ENCODE assay signal across 18 cellular contexts in genomic region chr17:44751331-44751730, GRCh38.
"Had no signal": no experiment of that assay in that cellular context is flagged by ENCODE, and none has a peak within 500 bp of the region (broad histone marks: within the 10 kb centered on the region; RNA-seq: fewer than 3 reads in every experiment).

No MANE protein-coding gene starts in this region.

- H3K4me3 ChIP-seq: esophagus squamous epithelium, neural progenitor cell, prostate gland, right lobe of liver, tibial artery, upper lobe of left lung, uterus had no signal

- H3K4me1 Mint-ChIP-seq: naive thymus-derived CD4-positive, alpha-beta T cell; stimulated activated memory B cell treated with anti-CD40 and anti-IgM and Interleukin-4, amounts not matched to agents 10 μg/mL and 1 μg/mL and 100 μg/mL, for 72 hours had no signal

- H3K36me3 ChIP-seq: neural progenitor cell, prostate gland, right lobe of liver, uterus had no signal

- H3K27me3 Mint-ChIP-seq: stimulated activated memory B cell treated with anti-CD40 and anti-IgM and Interleukin-4, amounts not matched to agents 10 μg/mL and 1 μg/mL and 100 μg/mL, for 72 hours; stimulated activated naive CD8-positive, alpha-beta T cell treated with anti-CD3 and anti-CD28 coated beads, Interleukin-15, Interleukin-2, amounts not matched to agents 100 ng/mL and 50 ng/mL, for 24 hours had no signal

- H3K27ac Mint-ChIP-seq: effector memory CD8-positive, alpha-beta T cell; stimulated activated memory B cell treated with anti-CD40 and anti-IgM and Interleukin-4, amounts not matched to agents 10 μg/mL and 1 μg/mL and 100 μg/mL, for 72 hours; stimulated activated naive CD8-positive, alpha-beta T cell treated with anti-CD3 and anti-CD28 coated beads, Interleukin-15, Interleukin-2, amounts not matched to agents 100 ng/mL and 50 ng/mL, for 24 hours had no signal

- H3K27ac ChIP-seq: esophagus squamous epithelium, neural progenitor cell, parathyroid adenoma, prostate gland, right lobe of liver, tibial artery, upper lobe of left lung, uterus had no signal

- ATAC-seq: effector memory CD8-positive, alpha-beta T cell; naive thymus-derived CD4-positive, alpha-beta T cell; right lobe of liver; stimulated activated memory B cell treated with anti-CD40 and anti-IgM and Interleukin-4, amounts not matched to agents 10 μg/mL and 1 μg/mL and 100 μg/mL, for 72 hours had no signal

- DNase-seq: effector memory CD8-positive, alpha-beta T cell; esophagus squamous epithelium; foreskin fibroblast; head of caudate nucleus; hippocampal formation; naive thymus-derived CD4-positive, alpha-beta T cell; occipital lobe; right lobe of liver; stimulated activated CD4-positive, alpha-beta T cell treated with anti-CD3 and anti-CD28 coated beads, Interleukin-4, amount 100 ng/mL, for 1 hour; stimulated activated CD8-positive, alpha-beta memory T cell treated with anti-CD3 and anti-CD28 coated beads, Interleukin-4, amount 100 ng/mL, for 48 hours; tibial artery; upper lobe of left lung; uterus had no signal

- H3K9me3 ChIP-seq: esophagus squamous epithelium, prostate gland, right lobe of liver, tibial artery, upper lobe of left lung, uterus had no signal

- H3K4me1 ChIP-seq: esophagus squamous epithelium, neural progenitor cell, parathyroid adenoma, prostate gland, right lobe of liver, upper lobe of left lung, uterus had no signal

- H3K9me3 Mint-ChIP-seq: effector memory CD8-positive, alpha-beta T cell; naive thymus-derived CD4-positive, alpha-beta T cell; neural progenitor cell; stimulated activated memory B cell treated with anti-CD40 and anti-IgM and Interleukin-4, amounts not matched to agents 10 μg/mL and 1 μg/mL and 100 μg/mL, for 72 hours; stimulated activated naive CD8-positive, alpha-beta T cell treated with anti-CD3 and anti-CD28 coated beads, Interleukin-15, Interleukin-2, amounts not matched to agents 100 ng/mL and 50 ng/mL, for 24 hours had no signal

- H3K27me3 ChIP-seq: esophagus squamous epithelium, right lobe of liver, upper lobe of left lung, uterus had no signal

- H3K4me3 Mint-ChIP-seq: effector memory CD8-positive, alpha-beta T cell; naive thymus-derived CD4-positive, alpha-beta T cell; neural progenitor cell; stimulated activated memory B cell treated with anti-CD40 and anti-IgM and Interleukin-4, amounts not matched to agents 10 μg/mL and 1 μg/mL and 100 μg/mL, for 72 hours; stimulated activated naive CD8-positive, alpha-beta T cell treated with anti-CD3 and anti-CD28 coated beads, Interleukin-15, Interleukin-2, amounts not matched to agents 100 ng/mL and 50 ng/mL, for 24 hours had no signal
